Comparison of ENCODE assay signal across 23 cellular contexts in the genomic region with DNA sequence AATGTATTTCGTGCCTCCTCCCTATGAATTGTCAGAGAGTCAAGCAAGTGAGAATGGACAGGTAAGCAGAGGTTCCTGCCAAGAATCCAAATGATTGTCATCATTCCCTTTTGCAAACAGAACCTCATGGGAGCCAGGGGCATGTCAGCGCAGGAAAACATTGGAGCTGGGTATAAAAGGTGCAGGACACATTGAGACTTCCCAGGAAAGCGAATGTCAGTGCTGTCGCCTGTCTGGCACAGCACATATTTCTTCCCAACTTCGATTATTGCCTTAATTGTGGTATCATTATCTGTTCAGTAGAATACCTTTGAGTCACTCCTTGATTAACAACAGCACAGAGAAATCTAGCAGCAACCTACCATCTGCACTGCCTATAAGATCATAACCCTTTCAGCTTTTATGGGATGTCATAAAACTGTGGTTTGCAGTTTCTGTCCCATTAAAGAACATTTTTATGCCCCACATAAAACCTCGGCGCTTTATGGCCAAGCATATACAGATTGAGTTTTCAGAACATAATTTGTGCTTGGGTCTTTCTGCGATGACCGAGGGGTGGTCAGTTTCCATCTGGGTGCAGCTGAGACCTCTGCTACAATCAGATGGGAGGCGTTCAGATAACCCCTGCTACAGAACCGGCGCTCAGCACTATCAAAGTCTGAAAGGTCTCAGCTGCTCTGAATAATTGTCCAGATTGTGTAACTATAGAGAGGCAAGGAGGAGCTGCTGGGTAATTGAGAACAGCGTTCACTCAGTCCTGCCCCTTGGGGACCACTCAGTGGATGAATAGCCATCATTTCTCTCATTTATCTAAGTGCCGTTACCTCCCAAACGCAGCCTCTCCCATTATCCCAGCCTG. TPM values are rescaled to one million over a fixed set of nuclear protein-coding genes. Genes with fewer than 3 reads are reported as not detected.
DNase-seq lines count a peak whose midpoint lies in the region; ATAC-seq, FAIRE-seq and TF ChIP-seq lines count a peak whose summit lies in the region.
"Had no signal": no experiment of that assay in that cellular context is flagged by ENCODE, and none has a peak within 500 bp of the region (broad histone marks: within the 10 kb centered on the region; RNA-seq: fewer than 3 reads in every experiment).

No MANE protein-coding gene starts in this region.

- H3K9me2 ChIP-seq in hepatocyte (replicated peaks; ENCODE audit: insufficient read depth): no peaks in the 10 kb centered on the region

- TF ChIP-seq EP300 in HepG2 (IDR thresholded peaks at IDR 0.05; ENCODE audit: low read depth in 2 of 2, low read length in 2 of 2) (no peak), HepG2 (CRISPR knock-in tag; IDR thresholded peaks at IDR 0.05; ENCODE audit: borderline replicate concordance) (no peak)

- TF ChIP-seq CTCF in HepG2 (CRISPR knock-in tag; IDR thresholded peaks at IDR 0.05): no peak
- no peak for TF ChIP-seq CTCF in right lobe of liver (IDR thresholded peaks at IDR 0.05)
- TF ChIP-seq CTCF in Peyer's patch (IDR thresholded peaks at IDR 0.05): no peak
- TF ChIP-seq CTCF in hepatocyte (IDR thresholded peaks at IDR 0.05; ENCODE audit: poor library complexity): no peak

- H2AFZ ChIP-seq in HepG2 (ENCODE audit: low read length) (no peak overlapping the region), hepatocyte (no peak overlapping the region)

- DNase-seq in HepG2 (ENCODE audit: low spot score): no peak
- no peak for DNase-seq in right lobe of liver
- DNase-seq in Peyer's patch: peak in 2 of 3 donors; percentile 52 to 66
- DNase-seq in hepatocyte (ENCODE audit: low spot score): peak; percentile 24
- no peak for DNase-seq in T1000 (lab: John Stamatoyannopoulos, UW)
- no peak for DNase-seq in NOMO-1 treated with DMSO at 0.1 percent for 48 hours (lab: John Stamatoyannopoulos, UW; ENCODE audit: unreplicated experiment)
- no peak for DNase-seq in HuH-7.5 (ENCODE audit: low spot score)
- DNase-seq: activated CD4-positive, alpha-beta T cell treated with anti-CD3 and anti-CD28 coated beads, Interleukin-2, amount 50 U/mL, for 1 hour; activated naive CD4-positive, alpha-beta T cell treated with anti-CD3 and anti-CD28 coated beads, Interleukin-2, amount 50 U/mL, for 16 hours; amygdala; cortex of kidney; DMS53; endodermal cell; Karpas-422; NCI-H2171; NCI-H524 treated with DMSO at 0.1 percent for 48 hours; stimulated activated CD4-positive, alpha-beta T cell treated with anti-CD3 and anti-CD28 coated beads, Interleukin-4, amount 100 ng/mL, for 1 hour; T-helper 17 cell had no signal

- H3K9me3 ChIP-seq in HepG2 (ENCODE audit: low read length): no peaks in the 10 kb centered on the region
- H3K9me3 ChIP-seq in right lobe of liver: no peaks in the 10 kb centered on the region
- no peaks in the 10 kb centered on the region for H3K9me3 ChIP-seq in Peyer's patch
- H3K9me3 ChIP-seq in hepatocyte (ENCODE audit: low read depth): no peaks in the 10 kb centered on the region

- BruUV-seq in HepG2 (replicated peaks; lab: Mats Ljungman, UMichigan): no TSS peak

- POLR2A ChIA-PET in HepG2 (lab: Yijun Ruan, JAX): no interaction called here

- intact Hi-C loops in HepG2 (cut with micrococcal nuclease; ENCODE audit: unreplicated experiment) (loop anchor here (5.0 kb wide), 1 partner anchor 388 kb away; no protein-coding TSS in a partner anchor), right lobe of liver (cut with DNase I) (loop anchor here in 1 of 2 donors (10.0 kb wide), 1 partner anchor 174 kb away; no protein-coding TSS in a partner anchor)

- no peak overlapping the region for H3K4me2 ChIP-seq in HepG2 (ENCODE audit: low read depth, low read length)
- peak overlapping the region; percentile 40 for H3K4me2 ChIP-seq in hepatocyte

- in situ Hi-C loops in HepG2 (cut with HindIII; ENCODE audit: extremely low pct_ligation_motif_present, low pct_unique_long_range_greater_than_20kb): loop anchor here (10.0 to 25.0 kb wide), 2 partner anchors 224 to 427 kb away; partner anchors contain the start of gene RARS1

- ATAC-seq in HepG2 (no peak), right lobe of liver (no peak)
- ATAC-seq in activated CD4-positive, CD25-positive, alpha-beta regulatory T cell treated with anti-CD3 and anti-CD28 coated beads, Interleukin-2, amount 50 U/mL, for 24 hours: no peak
- ATAC-seq: stimulated activated memory B cell treated with anti-CD40 and anti-IgM and Interleukin-4, amounts not matched to agents 10 μg/mL and 1 μg/mL and 100 μg/mL, for 72 hours; T-helper 17 cell had no signal

- H3K9ac ChIP-seq in HepG2 (ENCODE audit: insufficient read depth, low read depth, low read length): no peak overlapping the region

- H3K27ac ChIP-seq in HepG2 (ENCODE audit: extremely low read length, insufficient read depth, low read length) (no peak overlapping the region), right lobe of liver (no peak overlapping the region), Peyer's patch (peak overlapping the region in 2 of 4 donors; percentile 10 to 75), hepatocyte (no peak overlapping the region)
- H3K27ac ChIP-seq: SK-N-MC had no signal

- no peak for TF ChIP-seq POLR2A in HepG2 (IDR thresholded peaks at IDR 0.05; ENCODE audit: insufficient read depth in 1 of 2, low read depth in 2 of 2, low read length in 2 of 2)
- TF ChIP-seq POLR2A in right lobe of liver (IDR thresholded peaks at IDR 0.05): no peak
- TF ChIP-seq POLR2A in Peyer's patch (IDR thresholded peaks at IDR 0.05): no peak

- H4K20me1 ChIP-seq in HepG2 (ENCODE audit: insufficient read depth, low read length) (no peaks in the 10 kb centered on the region), hepatocyte (ENCODE audit: insufficient read depth, poor library complexity, severe bottlenecking) (no peaks in the 10 kb centered on the region)

- H3K4me1 ChIP-seq in HepG2 (ENCODE audit: insufficient read depth, low read length) (no peaks in the 10 kb centered on the region), right lobe of liver (no peaks in the 10 kb centered on the region), Peyer's patch (peaks cover 0 to 8% (median 0%) of the 10 kb centered on the region in 4 donors), hepatocyte (ENCODE audit: insufficient read depth) (peaks cover 6% of the 10 kb centered on the region)

- WGBS in HepG2 (ENCODE audit: low lambda C conversion rate): 45% methylated on average over 15 of the region's 15 CpGs
- 84% methylated on average over 12 of the region's 15 CpGs for WGBS in right lobe of liver (ENCODE audit: insufficient coverage, low coverage, low lambda C conversion rate, missing lambda C conversion rate)
- 46% methylated on average over 15 of the region's 15 CpGs for WGBS in hepatocyte (ENCODE audit: low lambda C conversion rate, missing lambda C conversion rate)

- FAIRE-seq in HepG2 (lab: Jason Lieb, UNC): no peak
- FAIRE-seq: bronchial epithelial cell, H54 had no signal

- H3K79me2 ChIP-seq in HepG2 (ENCODE audit: insufficient read depth, low read length): no peaks in the 10 kb centered on the region
- H3K79me2 ChIP-seq in hepatocyte: no peaks in the 10 kb centered on the region

- H3K27me3 ChIP-seq in HepG2 (ENCODE audit: control insufficient read depth in 1 of 2, insufficient read depth in 2 of 2, low read length in 2 of 2) (peaks cover 0 to 2% of the 10 kb centered on the region in 2 experiments; a peak in 3 of 5 replicates), right lobe of liver (no peaks in the 10 kb centered on the region), Peyer's patch (no peaks in the 10 kb centered on the region), hepatocyte (no peaks in the 10 kb centered on the region)

- TF ChIP-seq RAD21 in HepG2 (CRISPR knock-in tag; IDR thresholded peaks at IDR 0.05): no peak

- H3K4me3 ChIP-seq in HepG2 (replicated peaks in 1 of 3; ENCODE audit: insufficient read depth in 1 of 3, low read depth in 2 of 3, low read length in 3 of 3) (no peak overlapping the region), right lobe of liver (no peak overlapping the region), Peyer's patch (no peak overlapping the region), hepatocyte (no peak overlapping the region)
- H3K4me3 ChIP-seq: SK-N-MC had no signal

- CTCF ChIA-PET in HepG2 (lab: Yijun Ruan, JAX; ENCODE audit: low intra/inter-chr PET ratio, low total read pairs): no interaction called here

- no peaks in the 10 kb centered on the region for H3K36me3 ChIP-seq in HepG2 (replicated peaks in 1 of 2; ENCODE audit: control insufficient read depth in 1 of 2, insufficient read depth in 2 of 2, low read length in 2 of 2)
- no peaks in the 10 kb centered on the region for H3K36me3 ChIP-seq in right lobe of liver
- H3K36me3 ChIP-seq in Peyer's patch: no peaks in the 10 kb centered on the region
- H3K36me3 ChIP-seq in hepatocyte (replicated peaks; ENCODE audit: insufficient read depth, low read depth): no peaks in the 10 kb centered on the region

TF ChIP-seq in HepG2, 621 proteins besides CTCF, POLR2A, EP300 and RAD21 (continues in another document):
- TF ChIP-seq ZNF615 (CRISPR knock-in tag; IDR thresholded peaks at IDR 0.05; ENCODE audit: borderline replicate concordance): no peak
- no peak for TF ChIP-seq CBX1 (IDR thresholded peaks at IDR 0.05; ENCODE audit: low read depth)

RNA-seq across cellular contexts. Expression of gene WWC1, which starts 30.9 kb away (rescaled TPM):
- 17.3 and 17.9 TPM in 2 replicates for total RNA-seq in HepG2 (2016; rRNA removed; fragmentation: Illumina TruSeq; extraction: Trizol)
- 3.2 and 4.1 TPM in 2 replicates for total RNA-seq in HepG2 (2016; cell fraction: cytosol; rRNA removed; fragmentation: Illumina TruSeq; extraction: Trizol; ENCODE audit: low read depth)
- 16.2 and 18.5 TPM in 2 replicates for total RNA-seq in HepG2 (2016; cell fraction: insoluble cytoplasmic fraction; rRNA removed; fragmentation: Illumina TruSeq; extraction: Trizol)
- total RNA-seq in HepG2 (2016; cell fraction: membrane; rRNA removed; fragmentation: Illumina TruSeq; extraction: Trizol): 11.3 and 13.4 TPM in 2 replicates
- 11.5 and 19.6 TPM in 2 replicates for total RNA-seq in HepG2 (2016; cell fraction: nucleus; rRNA removed; fragmentation: Illumina TruSeq; extraction: Trizol)
- 8.3 and 9.3 TPM in 2 replicates for polyA plus RNA-seq in HepG2 (2011; rRNA removed)
- polyA plus RNA-seq in HepG2 (2011; cell fraction: cytosol; rRNA removed): 5.7 and 5.8 TPM in 2 replicates
- polyA plus RNA-seq in HepG2 (2011; cell fraction: nucleus; rRNA removed): 9.7 and 10.0 TPM in 2 replicates
- 8.6 and 11.5 TPM in 2 replicates for polyA plus RNA-seq in HepG2 (2012)
- 1.6 and 2.5 TPM in 2 replicates for polyA plus RNA-seq in HepG2 (2016; cell fraction: cytosol; fragmentation: Illumina TruSeq; extraction: Trizol; ENCODE audit: low read depth)
- 16.5 and 17.8 TPM in 2 replicates for polyA plus RNA-seq in HepG2 (2016; cell fraction: insoluble cytoplasmic fraction; fragmentation: Illumina TruSeq; extraction: Trizol; ENCODE audit: low read depth)
- polyA plus RNA-seq in HepG2 (2016; cell fraction: membrane; fragmentation: Illumina TruSeq; extraction: Trizol; ENCODE audit: low read depth): 7.0 and 8.7 TPM in 2 replicates
- 16.3 and 18.5 TPM in 2 replicates for polyA plus RNA-seq in HepG2 (2016; cell fraction: nucleus; fragmentation: Illumina TruSeq; extraction: Trizol; ENCODE audit: insufficient read depth, low read depth)
- polyA minus RNA-seq in HepG2 (2011; rRNA and poly(A)+ RNA removed; ENCODE audit: low replicate concordance): 12.6 and 55.5 TPM in 2 replicates
- 6.4 and 7.6 TPM in 2 replicates for polyA minus RNA-seq in HepG2 (2011; cell fraction: cytosol; rRNA and poly(A)+ RNA removed)
- polyA minus RNA-seq in HepG2 (2011; cell fraction: nucleus; rRNA and poly(A)+ RNA removed): 12.2 and 12.5 TPM in 2 replicates
- 10 to 100 TPM in 5 of 6 experiments, 1 to 10 TPM in 1; 9.6 to 74.4 (median 23.5) TPM for total RNA-seq in right lobe of liver
- 10 to 100 TPM; 47.0 to 63.2 (median 52.8) TPM for total RNA-seq in Peyer's patch
- total RNA-seq in hepatocyte: 22.6 and 27.6 TPM in 2 replicates
- 21.5 and 27.8 TPM in 2 replicates for polyA plus RNA-seq in hepatocyte

Comparison
In these comparisons a context has a peak if more than half of its experiments do, and no peak if none do; other contexts are left out.
1. DNase-seq: peak in Peyer's patch (2 of 3) and hepatocyte (single experiment); none in HepG2 (single experiment), right lobe of liver (0 of 3), T1000 (single experiment), NOMO-1 treated with DMSO at 0.1 percent for 48 hours (single experiment) and HuH-7.5 (single experiment).